In genomic region chr3:10193692-10194327, GRCh38 we compare ENCODE assay signal across 9 cellular contexts. TPM values are rescaled to one million over a fixed set of nuclear protein-coding genes. Genes with fewer than 3 reads are reported as not detected.
DNase-seq lines count a peak whose midpoint lies in the region; ATAC-seq, FAIRE-seq and TF ChIP-seq lines count a peak whose summit lies in the region.
"Had no signal": no experiment of that assay in that cellular context is flagged by ENCODE, and none has a peak within 500 bp of the region (broad histone marks: within the 10 kb centered on the region; RNA-seq: fewer than 3 reads in every experiment).

No MANE protein-coding gene starts in this region.

- intact Hi-C loops in activated CD4-positive, alpha-beta T cell treated with anti-CD3 and anti-CD28 coated beads, Interleukin-2, amount 10 ng/mL, durations not matched to agents 24 days and 14 days (cut with micrococcal nuclease), result loop anchor here (1.0 to 2.0 kb wide), 3 partner anchors 31 to 51 kb away; no protein-coding TSS in a partner anchor

- H2BK5ac ChIP-seq in mesenchymal stem cell (ENCODE audit: low read depth, low read length, poor library complexity, severe bottlenecking), result no peak overlapping the region

- no peaks in the 10 kb centered on the region for H3K9me3 Mint-ChIP-seq in activated CD4-positive, alpha-beta T cell treated with anti-CD3 and anti-CD28 coated beads, Interleukin-2, amount 10 ng/mL, durations not matched to agents 24 days and 14 days
- no peaks in the 10 kb centered on the region for H3K9me3 Mint-ChIP-seq in astrocyte (ENCODE audit: unreplicated experiment)

- H3K27me3 ChIP-seq in astrocyte (ENCODE audit: insufficient read depth, low read length) (no peaks in the 10 kb centered on the region), mesenchymal stem cell (ENCODE audit: control insufficient read depth in 1 of 2, insufficient read depth in 1 of 2, low read length in 2 of 2) (no peaks in the 10 kb centered on the region), thoracic aorta (replicated peaks; ENCODE audit: insufficient read depth) (no peaks in the 10 kb centered on the region)

- H3K4me1 ChIP-seq in astrocyte (ENCODE audit: insufficient read depth, low read length) (peaks cover 52% of the 10 kb centered on the region), mesenchymal stem cell (ENCODE audit: control insufficient read depth, insufficient read depth, low read depth, low read length) (peaks cover 49% of the 10 kb centered on the region), thoracic aorta (ENCODE audit: control insufficient read depth in 1 of 2, low read depth in 2 of 2) (peaks cover 63 to 82% of the 10 kb centered on the region in 2 donors)

- H3K79me1 ChIP-seq in mesenchymal stem cell (replicated peaks; ENCODE audit: low read length, poor library complexity, severe bottlenecking), result peaks cover 13% of the 10 kb centered on the region

- WGBS in mesenchymal stem cell, result 92% methylated on average over 14 of the region's 14 CpGs

- peak overlapping the region; percentile 61 to 75 for H2BK12ac ChIP-seq in mesenchymal stem cell (ENCODE audit: low read length in 2 of 2)

- no peak for FAIRE-seq in astrocyte (lab: Jason Lieb, UNC)

- peaks cover 3% of the 10 kb centered on the region for H3K36me3 Mint-ChIP-seq in activated CD4-positive, alpha-beta T cell treated with anti-CD3 and anti-CD28 coated beads, Interleukin-2, amount 10 ng/mL, durations not matched to agents 24 days and 14 days (ENCODE audit: low read depth)
- peaks cover 3% of the 10 kb centered on the region for H3K36me3 Mint-ChIP-seq in astrocyte (ENCODE audit: low read depth, unreplicated experiment)

- no peak for ATAC-seq in thoracic aorta (ENCODE audit: insufficient number of reproducible peaks, low FRiP score, low read depth)
- no peak for ATAC-seq in GM21576 (IDR thresholded peaks at IDR 0.05; ENCODE audit: unreplicated experiment)

- H3K9me3 ChIP-seq in astrocyte (ENCODE audit: insufficient read depth, low read depth, low read length), result no peaks in the 10 kb centered on the region
- H3K9me3 ChIP-seq in mesenchymal stem cell (ENCODE audit: control insufficient read depth, low read length), result no peaks in the 10 kb centered on the region
- no peaks in the 10 kb centered on the region for H3K9me3 ChIP-seq in thoracic aorta

- no peaks in the 10 kb centered on the region for H4K20me1 ChIP-seq in astrocyte (ENCODE audit: insufficient read depth, low read length)

- no peaks in the 10 kb centered on the region for H3K79me2 ChIP-seq in astrocyte (ENCODE audit: insufficient read depth, low read length)

- H3K4me3 Mint-ChIP-seq in activated CD4-positive, alpha-beta T cell treated with anti-CD3 and anti-CD28 coated beads, Interleukin-2, amount 10 ng/mL, durations not matched to agents 24 days and 14 days, result peak overlapping the region; percentile 63
- H3K4me3 Mint-ChIP-seq in astrocyte (ENCODE audit: unreplicated experiment), result no peak overlapping the region

- H4K8ac ChIP-seq in mesenchymal stem cell (ENCODE audit: low read length), result peak overlapping the region; percentile 33

- H3K27me3 Mint-ChIP-seq in activated CD4-positive, alpha-beta T cell treated with anti-CD3 and anti-CD28 coated beads, Interleukin-2, amount 10 ng/mL, durations not matched to agents 24 days and 14 days, result no peaks in the 10 kb centered on the region
- H3K27me3 Mint-ChIP-seq in astrocyte (ENCODE audit: low read depth, unreplicated experiment), result no peaks in the 10 kb centered on the region

- POLR2A ChIA-PET in GM10248 (lab: Yijun Ruan, JAX), result interaction anchor here (0.6 kb wide), 1 partner anchor 63 kb away, joined by 4 read pairs; no protein-coding TSS in a partner anchor

- H3K4me3 ChIP-seq in astrocyte (ENCODE audit: insufficient read depth, low read depth, low read length) (no peak overlapping the region), mesenchymal stem cell (ENCODE audit: insufficient read depth in 1 of 2, low read depth in 1 of 2, low read length in 2 of 2) (no peak overlapping the region), thoracic aorta (no peak overlapping the region)

- H3K14ac ChIP-seq in mesenchymal stem cell (ENCODE audit: low read length in 2 of 2), result no peak overlapping the region

- DNase-seq in activated CD4-positive, alpha-beta T cell treated with anti-CD3 and anti-CD28 coated beads, Interleukin-2, amount 10 ng/mL, durations not matched to agents 24 days and 14 days, result peak; percentile 67
- no peak for DNase-seq in activated CD4-positive, alpha-beta T cell treated with anti-CD3 and anti-CD28 coated beads for 4 hours
- DNase-seq in astrocyte (ENCODE audit: low read depth), result no peak
- DNase-seq in mesenchymal stem cell, result no peak
- no peak for DNase-seq in thoracic aorta (ENCODE audit: low spot score)
- no peak for DNase-seq in GM10248 (ENCODE audit: extremely low spot score)
- DNase-seq in NK-92 (lab: John Stamatoyannopoulos, UW; ENCODE audit: unreplicated experiment), result no peak
- DNase-seq: NCI-H446 had no signal

- H3K4me1 Mint-ChIP-seq in activated CD4-positive, alpha-beta T cell treated with anti-CD3 and anti-CD28 coated beads, Interleukin-2, amount 10 ng/mL, durations not matched to agents 24 days and 14 days, result peaks cover 79% of the 10 kb centered on the region
- H3K4me1 Mint-ChIP-seq in astrocyte (ENCODE audit: low read depth, unreplicated experiment), result peaks cover 35% of the 10 kb centered on the region

- H3K4ac ChIP-seq in mesenchymal stem cell (ENCODE audit: low read depth in 1 of 2, low read length in 2 of 2), result peak overlapping the region in 1 of 2 experiments; percentile 90

- H2AFZ ChIP-seq in astrocyte (ENCODE audit: low read depth, low read length) (no peak overlapping the region), mesenchymal stem cell (ENCODE audit: low read depth, low read length) (no peak overlapping the region)

- no peak overlapping the region for H3K23ac ChIP-seq in mesenchymal stem cell (ENCODE audit: low read length in 2 of 2)

- peak overlapping the region in 1 of 2 experiments; percentile 73 for H3K18ac ChIP-seq in mesenchymal stem cell (ENCODE audit: low read depth in 1 of 2, low read length in 2 of 2)

- H2BK15ac ChIP-seq in mesenchymal stem cell (ENCODE audit: low read depth, poor library complexity, severe bottlenecking), result peak overlapping the region; percentile 62

- peak overlapping the region; percentile 92 for H3K27ac Mint-ChIP-seq in activated CD4-positive, alpha-beta T cell treated with anti-CD3 and anti-CD28 coated beads, Interleukin-2, amount 10 ng/mL, durations not matched to agents 24 days and 14 days
- H3K27ac Mint-ChIP-seq in astrocyte (ENCODE audit: unreplicated experiment), result no peak overlapping the region

- H4K91ac ChIP-seq in mesenchymal stem cell (ENCODE audit: low read length), result peak overlapping the region; percentile 16

- no peak overlapping the region for H3K4me2 ChIP-seq in astrocyte (ENCODE audit: low read length)
- H3K4me2 ChIP-seq in mesenchymal stem cell (ENCODE audit: low read length, poor library complexity, severe bottlenecking), result no peak overlapping the region

- no peak overlapping the region for H2BK120ac ChIP-seq in mesenchymal stem cell (ENCODE audit: low read depth, low read length)

- peak overlapping the region; percentile 98 for H3K27ac ChIP-seq in astrocyte (ENCODE audit: low read depth, low read length)
- peak overlapping the region; percentile 95 for H3K27ac ChIP-seq in mesenchymal stem cell (ENCODE audit: low read length, poor library complexity, severe bottlenecking)
- peak overlapping the region; percentile 84 to 95 for H3K27ac ChIP-seq in thoracic aorta

- CTCF ChIA-PET in GM10248 (lab: Yijun Ruan, JAX), result interaction anchor here (0.7 to 4.6 kb wide), 18 partner anchors 10 to 354 kb away, joined by 3 to 33 read pairs (median 4); partner anchors contain the start of gene IRAK2

- H2AK5ac ChIP-seq in mesenchymal stem cell (ENCODE audit: low read length, severe bottlenecking), result peak overlapping the region; percentile 99

- H3K9ac ChIP-seq in astrocyte (ENCODE audit: low read length), result peak overlapping the region; percentile 85
- peak overlapping the region; percentile 85 for H3K9ac ChIP-seq in mesenchymal stem cell (ENCODE audit: low read length)

- no peak for TF ChIP-seq CTCF in astrocyte (IDR thresholded peaks at IDR 0.05; ENCODE audit: insufficient read depth, low read depth, low read length)
- no peak for TF ChIP-seq CTCF in thoracic aorta (IDR thresholded peaks at IDR 0.05)
- TF ChIP-seq CTCF in GM10248 (IDR thresholded peaks at IDR 0.05; ENCODE audit: control extremely low read depth, extremely low read depth, low read depth, missing control alignments), result no peak

- H3K36me3 ChIP-seq in astrocyte (ENCODE audit: insufficient read depth, low read length) (no peaks in the 10 kb centered on the region), mesenchymal stem cell (ENCODE audit: control insufficient read depth in 1 of 2, insufficient read depth in 2 of 2, low read depth in 1 of 2, low read length in 2 of 2) (peaks cover 0 to 13% of the 10 kb centered on the region in 2 experiments), thoracic aorta (no peaks in the 10 kb centered on the region)

RNA-seq across cellular contexts. Expression of gene IRAK2, which starts 29.1 kb away (rescaled TPM):
- 4.5 and 5.1 TPM in 2 replicates for total RNA-seq in activated CD4-positive, alpha-beta T cell treated with anti-CD3 and anti-CD28 coated beads, Interleukin-2, amount 10 ng/mL, durations not matched to agents 24 days and 14 days
- 2.0 and 2.1 TPM in 2 replicates for total RNA-seq in astrocyte
- polyA plus RNA-seq in mesenchymal stem cell (2013, experiment 1 of 2), result 2.6 TPM
- 2.4 TPM for polyA plus RNA-seq in mesenchymal stem cell (2013, experiment 2 of 2)
- 10 to 100 TPM in 1 of 2 donors, 1 to 10 TPM in 1; 5.7 to 13.8 TPM for total RNA-seq in thoracic aorta

RNA-seq across cellular contexts. Expression of gene VHL, which starts 52.2 kb away (rescaled TPM):
- 62.8 and 65.2 TPM in 2 replicates for total RNA-seq in activated CD4-positive, alpha-beta T cell treated with anti-CD3 and anti-CD28 coated beads, Interleukin-2, amount 10 ng/mL, durations not matched to agents 24 days and 14 days
- 34.6 and 39.1 TPM in 2 replicates for total RNA-seq in astrocyte
- 24.4 TPM for polyA plus RNA-seq in mesenchymal stem cell (2013, experiment 1 of 2)
- polyA plus RNA-seq in mesenchymal stem cell (2013, experiment 2 of 2), result 25.7 TPM
- total RNA-seq in thoracic aorta, result 10 to 100 TPM; 25.9 to 43.7 TPM

RNA-seq across cellular contexts. Expression of gene TATDN2, which starts 54.4 kb away (rescaled TPM):
- total RNA-seq in activated CD4-positive, alpha-beta T cell treated with anti-CD3 and anti-CD28 coated beads, Interleukin-2, amount 10 ng/mL, durations not matched to agents 24 days and 14 days, result 70.9 and 74.4 TPM in 2 replicates
- total RNA-seq in astrocyte (28.8 and 29.5 TPM in 2 replicates), thoracic aorta (10 to 100 TPM; 29.5 to 38.7 TPM)
- 17.8 TPM for polyA plus RNA-seq in mesenchymal stem cell (2013, experiment 1 of 2)
- 17.5 TPM for polyA plus RNA-seq in mesenchymal stem cell (2013, experiment 2 of 2)
